27 cellular contexts compared by ENCODE assay signal in the genomic region with DNA sequence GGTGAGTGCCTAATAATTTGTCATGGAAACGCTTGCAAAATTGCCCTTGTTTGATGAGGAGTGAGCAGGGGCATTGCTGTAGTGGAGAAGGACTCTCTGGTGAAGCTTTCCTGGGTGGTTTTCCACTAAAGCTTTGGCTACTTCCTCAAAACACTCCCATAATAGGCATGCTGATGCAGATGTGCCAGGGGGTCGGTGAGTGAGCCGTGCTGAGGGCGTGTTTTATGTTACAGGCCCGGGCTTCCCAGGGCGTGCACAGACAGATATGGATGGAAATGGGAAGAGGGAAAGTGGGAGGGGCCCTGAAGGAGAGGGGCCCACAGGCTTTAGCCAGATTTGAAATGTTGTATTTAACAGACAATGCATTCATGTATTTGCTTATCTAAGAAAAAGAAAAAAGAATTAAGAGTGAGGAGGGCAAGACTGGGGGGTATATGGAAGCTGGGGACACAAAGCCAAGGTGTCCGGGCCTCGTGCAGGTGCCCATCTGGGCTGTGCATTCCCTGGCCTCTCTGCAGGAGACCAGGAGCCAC. TPM values are rescaled to one million over a fixed set of nuclear protein-coding genes. Genes with fewer than 3 reads are reported as not detected.
DNase-seq lines count a peak whose midpoint lies in the region; TF ChIP-seq lines count a peak whose summit lies in the region.
"Had no signal": no experiment of that assay in that cellular context is flagged by ENCODE, and none has a peak within 500 bp of the region (broad histone marks: within the 10 kb centered on the region; RNA-seq: fewer than 3 reads in every experiment).

No MANE protein-coding gene starts in this region.

- no peak overlapping the region for H3K27ac ChIP-seq in mammary epithelial cell (ENCODE audit: insufficient read depth, low read depth, low read length)
- H3K27ac ChIP-seq: esophagus muscularis mucosa, left lung, parathyroid adenoma, right lobe of liver, stomach, tibial nerve, WERI-Rb-1 had no signal

- H3K4me1 ChIP-seq in mammary epithelial cell (ENCODE audit: insufficient read depth, low read length) = peaks cover 17% of the 10 kb centered on the region
- H3K4me1 ChIP-seq: parathyroid adenoma, right lobe of liver had no signal

- dilution Hi-C loops in mammary epithelial cell (cut with HindIII; ENCODE audit: low sequenced_read_pairs) = loop anchor here (5.0 kb wide), 2 partner anchors 56 to 91 kb away; a partner anchor contains a TSS

- H3K9me3 Mint-ChIP-seq in MCF 10A (ENCODE audit: unreplicated experiment) (no peaks in the 10 kb centered on the region), endothelial cell (ENCODE audit: unreplicated experiment) (no peaks in the 10 kb centered on the region)
- H3K9me3 Mint-ChIP-seq: IgD-negative memory B cell, mesothelial cell of epicardium had no signal

- peaks cover 17% of the 10 kb centered on the region for H3K36me3 Mint-ChIP-seq in MCF 10A (ENCODE audit: insufficient read depth, unreplicated experiment)
- H3K36me3 Mint-ChIP-seq in endothelial cell (ENCODE audit: low read depth, unreplicated experiment) = peaks cover 7% of the 10 kb centered on the region
- H3K36me3 Mint-ChIP-seq: IgD-negative memory B cell had no signal

- H3K4me1 Mint-ChIP-seq in MCF 10A (ENCODE audit: insufficient read depth, unreplicated experiment) (no peaks in the 10 kb centered on the region), endothelial cell (ENCODE audit: unreplicated experiment) (peaks cover 33% of the 10 kb centered on the region)

- in situ Hi-C loops in mammary epithelial cell (cut with MboI; ENCODE audit: low sequenced_read_pairs in 2 of 2) = loop anchor here in 1 of 2 donors (25.0 kb wide), 1 partner anchor 221 kb away; no protein-coding TSS in a partner anchor

- WGBS in mammary epithelial cell (ENCODE audit: low coverage, missing lambda C conversion rate) = 40% methylated on average over 8 of the region's 8 CpGs

- POLR2A ChIA-PET in MCF 10A (lab: Yijun Ruan, JAX) = no interaction called here

- no peaks in the 10 kb centered on the region for H3K9me3 ChIP-seq in mammary epithelial cell (replicated peaks; ENCODE audit: insufficient read depth, low read length)
- H3K9me3 ChIP-seq: esophagus muscularis mucosa, left lung, right lobe of liver, stomach, tibial nerve had no signal

- BruUV-seq in mammary epithelial cell (replicated peaks; lab: Mats Ljungman, UMichigan) (no TSS peak), MCF 10A (replicated peaks; lab: Mats Ljungman, UMichigan) (no TSS peak)

- H3K4me3 Mint-ChIP-seq in MCF 10A (ENCODE audit: unreplicated experiment) (no peak overlapping the region), endothelial cell (ENCODE audit: unreplicated experiment) (no peak overlapping the region)
- H3K4me3 Mint-ChIP-seq: CD4-positive, CD25-positive, alpha-beta regulatory T cell; mesothelial cell of epicardium had no signal

- H4K20me1 ChIP-seq in mammary epithelial cell (ENCODE audit: insufficient read depth, low read length) = no peaks in the 10 kb centered on the region

- peak overlapping the region; percentile 62 for H2AFZ ChIP-seq in mammary epithelial cell (ENCODE audit: low read depth, low read length)
- H2AFZ ChIP-seq: parathyroid adenoma had no signal

- CTCF ChIA-PET in mammary epithelial cell (lab: Charles Lee; ENCODE audit: low non-redundant PET) (no interaction called here), MCF 10A (lab: Yijun Ruan, JAX) (interaction anchor here (0.6 to 3.4 kb wide), 10 partner anchors 42 to 351 kb away, joined by 3 to 17 read pairs (median 6); a partner anchor contains a TSS)

- H3K27me3 ChIP-seq in mammary epithelial cell (ENCODE audit: insufficient read depth, low read length) = no peaks in the 10 kb centered on the region
- H3K27me3 ChIP-seq: esophagus muscularis mucosa, left lung, right lobe of liver, stomach, tibial nerve had no signal

- H3K36me3 ChIP-seq in mammary epithelial cell (ENCODE audit: insufficient read depth, low read length) = peaks cover 11% of the 10 kb centered on the region

- DNase-seq in mammary epithelial cell (peak; percentile 54), MCF 10A (ENCODE audit: unreplicated experiment) (no peak), Kasumi-1 (lab: John Stamatoyannopoulos, UW) (peak; percentile 6 to 9), endothelial cell (ENCODE audit: low spot score) (no peak), posterior vena cava (ENCODE audit: low spot score) (peak; percentile 47), NCI-H1694 (lab: John Stamatoyannopoulos, UW) (no peak), SK-N-DZ (ENCODE audit: low spot score) (no peak)
- no peak for DNase-seq in activated effector memory CD4-positive, alpha-beta T cell treated with anti-CD3 and anti-CD28 coated beads, Interleukin-2, amount 50 U/mL, for 16 hours
- DNase-seq: activated CD4-positive, alpha-beta T cell treated with anti-CD3 and anti-CD28 coated beads, Interleukin-2, amount 50 U/mL, for 1 hour; CD4-positive, CD25-positive, alpha-beta regulatory T cell; effector CD4-positive, alpha-beta T cell; HCEC 1CT; left lung; naive thymus-derived CD4-positive, alpha-beta T cell; NCI-H1436; NCI-H2107; NCI-H524; NK-92 treated with Interleukin-12 subunit alpha and Interleukin-12 subunit beta, amount 100 ng/mL, for 24 hours; right lobe of liver; stomach; WERI-Rb-1 had no signal

- no peaks in the 10 kb centered on the region for H3K79me2 ChIP-seq in mammary epithelial cell (ENCODE audit: insufficient read depth, low read length)
- H3K79me2 ChIP-seq: parathyroid adenoma had no signal

- TF ChIP-seq CTCF in mammary epithelial cell (conservative IDR thresholded peaks at IDR 0.05 in 1 of 2, IDR thresholded peaks at IDR 0.05 in 1 of 2; ENCODE audit: extremely low read depth in 1 of 2, insufficient read depth in 1 of 2, low read depth in 1 of 2, low read length in 2 of 2) (no peak), MCF 10A (IDR thresholded peaks at IDR 0.05; ENCODE audit: unreplicated experiment) (no peak), endothelial cell (IDR thresholded peaks at IDR 0.05; ENCODE audit: unreplicated experiment) (no peak)

- H3K27me3 Mint-ChIP-seq in MCF 10A (ENCODE audit: insufficient read depth, unreplicated experiment) (no peaks in the 10 kb centered on the region), endothelial cell (ENCODE audit: unreplicated experiment) (peaks cover 6% of the 10 kb centered on the region)
- H3K27me3 Mint-ChIP-seq: CD4-positive, CD25-positive, alpha-beta regulatory T cell; naive thymus-derived CD4-positive, alpha-beta T cell had no signal

- H3K27ac Mint-ChIP-seq in MCF 10A (ENCODE audit: low read depth, unreplicated experiment) = no peak overlapping the region
- peak overlapping the region; percentile 57 for H3K27ac Mint-ChIP-seq in endothelial cell (ENCODE audit: unreplicated experiment)
- H3K27ac Mint-ChIP-seq: mesothelial cell of epicardium had no signal

- no peak overlapping the region for H3K4me3 ChIP-seq in mammary epithelial cell (replicated peaks in 1 of 3; ENCODE audit: insufficient read depth in 1 of 3, low read depth in 2 of 3, low read length in 3 of 3)
- H3K4me3 ChIP-seq: esophagus muscularis mucosa, left lung, right lobe of liver, stomach, tibial nerve had no signal

- H3K4me2 ChIP-seq in mammary epithelial cell (ENCODE audit: insufficient read depth, low read depth, low read length) = no peak overlapping the region

- intact Hi-C loops in mammary epithelial cell (cut with micrococcal nuclease) (loop anchor here (5.0 kb wide), 2 partner anchors 141 to 346 kb away; no protein-coding TSS in a partner anchor), MCF 10A (cut with micrococcal nuclease) (no loop called here), posterior vena cava (cut with DNase I) (loop anchor here (10.0 kb wide), 4 partner anchors 223 to 303 kb away; no protein-coding TSS in a partner anchor)

- H3K9ac ChIP-seq in mammary epithelial cell (ENCODE audit: insufficient read depth, low read length) = no peak overlapping the region
- H3K9ac ChIP-seq: parathyroid adenoma had no signal

RNA-seq across cellular contexts. Expression of a gene that starts 56.3 kb away (rescaled TPM):
- total RNA-seq in mammary epithelial cell (under 1 TPM; 0.17 to 0.64 TPM), MCF 10A (2022) (0.15 and 0.21 TPM in 2 replicates), endothelial cell (ENCODE audit: unreplicated experiment) (not detected), posterior vena cava (under 1 TPM; 0.24 to 0.56 TPM)
- polyA plus RNA-seq in mammary epithelial cell = 5.4 TPM
- 11.3 TPM for polyA minus RNA-seq in mammary epithelial cell
- polyA plus RNA-seq in SK-N-DZ (2014; cell fraction: cytosol; rRNA removed) = 1.5 and 1.6 TPM in 2 replicates
- polyA plus RNA-seq in SK-N-DZ (2014; cell fraction: nucleus; rRNA removed) = 0.69 and 0.82 TPM in 2 replicates
- total RNA-seq: G401 had no signal

Comparison
In these comparisons a context has a peak if more than half of its experiments do, and no peak if none do; other contexts are left out.
1. DNase-seq: peak in mammary epithelial cell (single experiment), Kasumi-1 (2 of 2) and posterior vena cava (single experiment); none in MCF 10A (single experiment), endothelial cell (single experiment), NCI-H1694 (single experiment), activated effector memory CD4-positive, alpha-beta T cell treated with anti-CD3 and anti-CD28 coated beads, Interleukin-2, amount 50 U/mL, for 16 hours (single experiment) and SK-N-DZ (single experiment).